Comparison of ENCODE assay signal across 9 cellular contexts in the genomic region with DNA sequence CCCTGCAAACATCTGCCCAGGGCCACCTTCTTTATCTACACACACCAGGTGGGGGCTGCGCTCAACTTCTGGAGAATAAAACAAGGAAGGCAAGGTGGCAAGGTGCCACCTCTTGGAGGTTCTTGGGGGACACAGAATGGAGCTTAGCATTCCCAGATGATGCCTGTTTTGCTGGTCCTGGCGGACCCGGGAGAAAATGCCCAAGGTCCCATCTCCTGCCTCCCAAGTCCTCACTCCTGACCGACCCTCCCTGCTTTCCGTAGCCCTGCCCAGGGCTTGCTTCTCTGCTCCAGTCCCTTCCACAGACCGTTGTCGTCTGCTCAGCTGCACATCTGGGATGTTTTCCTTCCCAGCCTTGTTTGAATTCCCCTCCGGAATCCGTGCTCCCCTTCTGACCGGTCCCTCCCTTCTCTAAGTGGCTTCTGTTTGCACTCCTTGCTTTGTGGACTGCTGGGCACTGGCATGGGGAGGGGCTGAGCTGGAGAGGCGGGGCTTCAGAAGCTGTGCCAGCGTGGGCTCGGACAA. TPM values are rescaled to one million over a fixed set of nuclear protein-coding genes. Genes with fewer than 3 reads are reported as not detected.
DNase-seq lines count a peak whose midpoint lies in the region; ATAC-seq, FAIRE-seq and TF ChIP-seq lines count a peak whose summit lies in the region.
"Had no signal": no experiment of that assay in that cellular context is flagged by ENCODE, and none has a peak within 500 bp of the region (broad histone marks: within the 10 kb centered on the region; RNA-seq: fewer than 3 reads in every experiment).

No MANE protein-coding gene starts in this region.

- TF ChIP-seq RAD21 in GM12878 (IDR thresholded peaks at IDR 0.05; ENCODE audit: insufficient read depth, low read depth, low read length): no peak
- no peak for TF ChIP-seq RAD21 in HepG2 (CRISPR knock-in tag; IDR thresholded peaks at IDR 0.05)

- H3K36me3 ChIP-seq in GM12878 (ENCODE audit: control insufficient read depth in 2 of 2, insufficient read depth in 2 of 2, low read length in 1 of 2) (no peaks in the 10 kb centered on the region; a peak in 3 of 4 replicates), HepG2 (replicated peaks in 1 of 2; ENCODE audit: control insufficient read depth in 1 of 2, insufficient read depth in 2 of 2, low read length in 2 of 2) (no peaks in the 10 kb centered on the region), urinary bladder (ENCODE audit: insufficient read depth) (no peaks in the 10 kb centered on the region)
- H3K36me3 ChIP-seq: adrenal gland had no signal

- H3K9me3 Mint-ChIP-seq in activated naive CD4-positive, alpha-beta T cell treated with anti-CD3 and anti-CD28 coated beads, Interleukin-2, amount 50 U/mL, for 24 hours: no peaks in the 10 kb centered on the region

- H2AFZ ChIP-seq in GM12878 (ENCODE audit: control insufficient read depth, low read depth, low read length) (no peak overlapping the region), HepG2 (ENCODE audit: low read length) (peak overlapping the region; percentile 72)

- no peaks in the 10 kb centered on the region for H3K27me3 Mint-ChIP-seq in activated naive CD4-positive, alpha-beta T cell treated with anti-CD3 and anti-CD28 coated beads, Interleukin-2, amount 50 U/mL, for 24 hours

- H3K4me1 ChIP-seq in GM12878 (ENCODE audit: control insufficient read depth, insufficient read depth, low read length) (peaks cover 9% of the 10 kb centered on the region), HepG2 (ENCODE audit: insufficient read depth, low read length) (peaks cover 41% of the 10 kb centered on the region), urinary bladder (ENCODE audit: insufficient read depth) (peaks cover 1% of the 10 kb centered on the region)

- no TSS peak for BruUV-seq in GM12878 (replicated peaks; lab: Mats Ljungman, UMichigan)
- BruUV-seq in HepG2 (replicated peaks; lab: Mats Ljungman, UMichigan): no TSS peak

- H3K27me3 ChIP-seq in GM12878 (replicated peaks in 1 of 2; ENCODE audit: control insufficient read depth in 2 of 2, insufficient read depth in 2 of 2, low read length in 1 of 2) (no peaks in the 10 kb centered on the region), HepG2 (ENCODE audit: control insufficient read depth in 1 of 2, insufficient read depth in 2 of 2, low read length in 2 of 2) (no peaks in the 10 kb centered on the region)
- H3K27me3 ChIP-seq: adrenal gland had no signal

- no peak for DNase-seq in activated naive CD4-positive, alpha-beta T cell (lab: John Stamatoyannopoulos, UW)
- DNase-seq in GM12878 (ENCODE audit: low read depth, low spot score) (no peak), HepG2 (ENCODE audit: low spot score) (peak; percentile 80), KG1 (lab: John Stamatoyannopoulos, UW) (no peak), G401 (ENCODE audit: low spot score) (no peak)
- no peak for DNase-seq in activated CD4-positive, alpha-beta T cell treated with anti-CD3 and anti-CD28 coated beads for 1 hour

- POLR2A ChIA-PET in GM12878 (lab: Charles Lee) (interaction anchor here (0.6 kb wide), 1 partner anchor 38 kb away, joined by 3 read pairs; no protein-coding TSS in a partner anchor), HepG2 (lab: Yijun Ruan, JAX) (interaction anchor here (1.1 to 4.0 kb wide), 8 partner anchors 12 to 128 kb away, joined by 3 to 23 read pairs (median 4); partner anchors contain the start of genes BAK1, ITPR3 and UQCC2)

- H3K9ac ChIP-seq in GM12878 (ENCODE audit: control insufficient read depth, insufficient read depth, low read length) (no peak overlapping the region), HepG2 (ENCODE audit: insufficient read depth, low read depth, low read length) (peak overlapping the region; percentile 43; the same call in 1 of the 2 replicates)

- peak overlapping the region; percentile 51 for H3K27ac Mint-ChIP-seq in activated naive CD4-positive, alpha-beta T cell treated with anti-CD3 and anti-CD28 coated beads, Interleukin-2, amount 50 U/mL, for 24 hours

- H3K4me1 Mint-ChIP-seq in activated naive CD4-positive, alpha-beta T cell treated with anti-CD3 and anti-CD28 coated beads, Interleukin-2, amount 50 U/mL, for 24 hours: peaks cover 68% of the 10 kb centered on the region

- H3K9me3 ChIP-seq in GM12878 (replicated peaks; ENCODE audit: control insufficient read depth, insufficient read depth, low read length) (no peaks in the 10 kb centered on the region), HepG2 (ENCODE audit: low read length) (no peaks in the 10 kb centered on the region)
- H3K9me3 ChIP-seq: adrenal gland had no signal

- RAD21 ChIA-PET in GM12878 (lab: Charles Lee; ENCODE audit: unreplicated experiment): interaction anchor here (0.9 to 1.2 kb wide), 3 partner anchors 12 to 208 kb away, joined by 3 to 6 read pairs (median 4); no protein-coding TSS in a partner anchor

- intact Hi-C loops in GM12878 (cut with micrococcal nuclease; ENCODE audit: unreplicated experiment): no loop called here
- intact Hi-C loops in HepG2 (cut with micrococcal nuclease; ENCODE audit: unreplicated experiment): loop anchor here (10.0 kb wide), 1 partner anchor 71 kb away; no protein-coding TSS in a partner anchor

- H3K4me3 ChIP-seq in GM12878: peak overlapping the region; percentile 70
- peak overlapping the region; percentile 57 to 84 (median 60) for H3K4me3 ChIP-seq in HepG2 (replicated peaks in 1 of 3; ENCODE audit: insufficient read depth in 1 of 3, low read depth in 2 of 3, low read length in 3 of 3)
- H3K4me3 ChIP-seq in urinary bladder (ENCODE audit: low read depth, low read length): peak overlapping the region; percentile 24

- TF ChIP-seq POLR2A in GM12878 (IDR thresholded peaks at IDR 0.05; ENCODE audit: low read depth, low read length): no peak
- no peak for TF ChIP-seq POLR2A in HepG2 (IDR thresholded peaks at IDR 0.05; ENCODE audit: insufficient read depth in 1 of 2, low read depth in 2 of 2, low read length in 2 of 2)

- no peak for TF ChIP-seq CTCF in GM12878 (IDR thresholded peaks at IDR 0.05 in 2 of 3, conservative IDR thresholded peaks at IDR 0.05 in 1 of 3; ENCODE audit: control insufficient read depth in 2 of 3, extremely low read depth in 1 of 3, insufficient read depth in 1 of 3, low read depth in 3 of 3, low read length in 3 of 3)
- no peak for TF ChIP-seq CTCF in HepG2 (CRISPR knock-in tag; IDR thresholded peaks at IDR 0.05)

- H3K27ac ChIP-seq in GM12878 (ENCODE audit: control insufficient read depth, insufficient read depth) (no peak overlapping the region), HepG2 (ENCODE audit: extremely low read length, insufficient read depth, low read length) (no peak overlapping the region), urinary bladder (ENCODE audit: low read depth) (no peak overlapping the region)

- peaks cover 5% of the 10 kb centered on the region for H3K36me3 Mint-ChIP-seq in activated naive CD4-positive, alpha-beta T cell treated with anti-CD3 and anti-CD28 coated beads, Interleukin-2, amount 50 U/mL, for 24 hours

- peaks cover 15% of the 10 kb centered on the region for H3K79me2 ChIP-seq in GM12878 (ENCODE audit: control insufficient read depth, insufficient read depth, low read length)
- H3K79me2 ChIP-seq in HepG2 (ENCODE audit: insufficient read depth, low read length): no peaks in the 10 kb centered on the region

- in situ Hi-C loops in GM12878 (cut with MboI) (no loop called here), HepG2 (cut with HindIII; ENCODE audit: extremely low pct_ligation_motif_present, low pct_unique_long_range_greater_than_20kb) (no loop called here), G401 (cut with HindIII; ENCODE audit: low sequenced_read_pairs) (no loop called here)

- no peak for ATAC-seq in GM12878
- peak; percentile 73 for ATAC-seq in HepG2

- SMC1A ChIA-PET in GM12878 (lab: Charles Lee; ENCODE audit: uncharacterized antibody, unreplicated experiment): interaction anchor here (0.8 to 1.6 kb wide), 3 partner anchors 9 to 44 kb away, joined by 3 to 4 read pairs (median 3); no protein-coding TSS in a partner anchor

- TF ChIP-seq EP300 in GM12878 (IDR thresholded peaks at IDR 0.05; ENCODE audit: borderline replicate concordance in 1 of 2, control insufficient read depth in 1 of 2, low read depth in 2 of 2, low read length in 2 of 2): no peak
- TF ChIP-seq EP300 in HepG2 (IDR thresholded peaks at IDR 0.05; ENCODE audit: low read depth in 2 of 2, low read length in 2 of 2): no peak
- no peak; the same call in 1 of the 2 replicates for TF ChIP-seq EP300 in HepG2 (CRISPR knock-in tag; IDR thresholded peaks at IDR 0.05; ENCODE audit: borderline replicate concordance)

- peak overlapping the region; percentile 84 for H3K4me3 Mint-ChIP-seq in activated naive CD4-positive, alpha-beta T cell treated with anti-CD3 and anti-CD28 coated beads, Interleukin-2, amount 50 U/mL, for 24 hours

- H4K20me1 ChIP-seq in GM12878 (ENCODE audit: control insufficient read depth, insufficient read depth) (peaks cover 16% of the 10 kb centered on the region), HepG2 (ENCODE audit: insufficient read depth, low read length) (peaks cover 12% of the 10 kb centered on the region; the same call in 1 of the 2 replicates)

- FAIRE-seq in GM12878 (lab: Jason Lieb, UNC) (no peak), HepG2 (lab: Jason Lieb, UNC) (peak; percentile 80)

- 88% methylated on average over 13 of the region's 13 CpGs for WGBS in GM12878 (ENCODE audit: insufficient coverage, insufficient replicate concordance, low lambda C conversion rate, missing lambda C conversion rate)
- WGBS in HepG2 (ENCODE audit: low lambda C conversion rate): 2% methylated on average over 10 of the region's 13 CpGs
- WGBS in urinary bladder: 18% methylated on average over 13 of the region's 13 CpGs

- peak overlapping the region; percentile 86 for H3K4me2 ChIP-seq in GM12878 (ENCODE audit: control insufficient read depth, insufficient read depth)
- peak overlapping the region; percentile 100 for H3K4me2 ChIP-seq in HepG2 (ENCODE audit: low read depth, low read length)

- CTCF ChIA-PET in GM12878 (lab: Yijun Ruan, JAX): interaction anchor here (1.0 to 1.7 kb wide), 4 partner anchors 27 to 49 kb away, joined by 3 to 7 read pairs (median 4); no protein-coding TSS in a partner anchor
- CTCF ChIA-PET in HepG2 (lab: Yijun Ruan, JAX; ENCODE audit: low intra/inter-chr PET ratio, low total read pairs): interaction anchor here (2.4 to 4.1 kb wide), 2 partner anchors 44 to 49 kb away, joined by 34 to 72 read pairs; no protein-coding TSS in a partner anchor

RNA-seq across cellular contexts. Expression of gene ITPR3, which starts 13.1 kb away (rescaled TPM):
- 77.4 and 90.2 TPM in 2 replicates for total RNA-seq in GM12878 (2013; cell fraction: nucleolus; rRNA removed)
- total RNA-seq in GM12878 (2014; rRNA removed) (12.7 and 15.4 TPM in 2 replicates), GM12878 (2014; rRNA removed; fragmentation: Illumina TruSeq; extraction: Trizol) (7.6 and 8.3 TPM in 2 replicates), GM12878 (2021) (30.3 and 34.0 TPM in 2 replicates), HepG2 (2016; rRNA removed; fragmentation: Illumina TruSeq; extraction: Trizol) (3.4 and 3.8 TPM in 2 replicates), urinary bladder (8.2 TPM)
- 7.4 TPM for polyA plus RNA-seq in GM12878 (2011; ENCODE audit: low read depth)
- polyA plus RNA-seq in GM12878 (2011; rRNA removed) (7.2 and 15.6 TPM in 2 replicates), GM12878 (2014; fragmentation: Illumina TruSeq; extraction: Trizol) (6.7 and 14.6 TPM in 2 replicates), GM12878 (2014; fragmentation: Nextera tagmentation; extraction: Ambion mirVana) (under 1 TPM; 0.32 to 0.44 TPM), GM12878 (2014; rRNA removed) (23.0 and 27.0 TPM in 2 replicates), GM12878 (2016; fragmentation: Nextera tagmentation; extraction: Ambion mirVana) (1 to 10 TPM; 8.9 to 9.1 TPM), HepG2 (2011; rRNA removed) (21.4 and 27.4 TPM in 2 replicates), urinary bladder (11.0 TPM)
- 16.7 and 18.8 TPM in 2 replicates for polyA plus RNA-seq in GM12878 (2011; cell fraction: cytosol; rRNA removed)
- polyA plus RNA-seq in GM12878 (2011; cell fraction: nucleus; rRNA removed): 202 and 205 TPM in 2 replicates
- 13.1 and 19.2 TPM in 2 replicates for polyA plus RNA-seq in GM12878 (2012)
- 27.9 and 34.0 TPM in 2 replicates for polyA minus RNA-seq in GM12878 (2011; rRNA and poly(A)+ RNA removed)
- 12.8 and 14.2 TPM in 2 replicates for polyA minus RNA-seq in GM12878 (2011; cell fraction: cytosol; rRNA and poly(A)+ RNA removed)
- 43.2 and 61.9 TPM in 2 replicates for polyA minus RNA-seq in GM12878 (2011; cell fraction: nucleus; rRNA and poly(A)+ RNA removed)
- 0.30 and 0.44 TPM in 2 replicates for total RNA-seq in HepG2 (2016; cell fraction: cytosol; rRNA removed; fragmentation: Illumina TruSeq; extraction: Trizol; ENCODE audit: low read depth)
- total RNA-seq in HepG2 (2016; cell fraction: insoluble cytoplasmic fraction; rRNA removed; fragmentation: Illumina TruSeq; extraction: Trizol): 2.6 and 4.1 TPM in 2 replicates
- 1.5 and 1.7 TPM in 2 replicates for total RNA-seq in HepG2 (2016; cell fraction: membrane; rRNA removed; fragmentation: Illumina TruSeq; extraction: Trizol)
- total RNA-seq in HepG2 (2016; cell fraction: nucleus; rRNA removed; fragmentation: Illumina TruSeq; extraction: Trizol): 5.0 and 5.8 TPM in 2 replicates
- polyA plus RNA-seq in HepG2 (2011; cell fraction: cytosol; rRNA removed): 11.6 and 15.9 TPM in 2 replicates
- 175 and 242 TPM in 2 replicates for polyA plus RNA-seq in HepG2 (2011; cell fraction: nucleus; rRNA removed)
- polyA plus RNA-seq in HepG2 (2012): 10.0 and 18.8 TPM in 2 replicates
- 0.20 and 0.24 TPM in 2 replicates for polyA plus RNA-seq in HepG2 (2016; cell fraction: cytosol; fragmentation: Illumina TruSeq; extraction: Trizol; ENCODE audit: low read depth)
- 1.6 and 2.3 TPM in 2 replicates for polyA plus RNA-seq in HepG2 (2016; cell fraction: insoluble cytoplasmic fraction; fragmentation: Illumina TruSeq; extraction: Trizol; ENCODE audit: low read depth)
- 0.54 and 0.78 TPM in 2 replicates for polyA plus RNA-seq in HepG2 (2016; cell fraction: membrane; fragmentation: Illumina TruSeq; extraction: Trizol; ENCODE audit: low read depth)
- 11.8 and 13.7 TPM in 2 replicates for polyA plus RNA-seq in HepG2 (2016; cell fraction: nucleus; fragmentation: Illumina TruSeq; extraction: Trizol; ENCODE audit: insufficient read depth, low read depth)
- polyA minus RNA-seq in HepG2 (2011; rRNA and poly(A)+ RNA removed; ENCODE audit: low replicate concordance): 47.0 and 79.8 TPM in 2 replicates
- polyA minus RNA-seq in HepG2 (2011; cell fraction: cytosol; rRNA and poly(A)+ RNA removed): 20.4 and 20.8 TPM in 2 replicates
- polyA minus RNA-seq in HepG2 (2011; cell fraction: nucleus; rRNA and poly(A)+ RNA removed): 36.2 and 39.1 TPM in 2 replicates
- total RNA-seq in G401 (2014; rRNA removed; shearing (Covaris generic)): 66.0 and 67.9 TPM in 2 replicates

RNA-seq across cellular contexts. Expression of gene BAK1, which starts 54.2 kb away (rescaled TPM):
- 12.7 and 16.3 TPM in 2 replicates for total RNA-seq in GM12878 (2013; cell fraction: nucleolus; rRNA removed)
- total RNA-seq in GM12878 (2014; rRNA removed) (9.3 and 9.4 TPM in 2 replicates), GM12878 (2014; rRNA removed; fragmentation: Illumina TruSeq; extraction: Trizol) (23.9 and 26.6 TPM in 2 replicates), GM12878 (2021) (36.7 and 37.6 TPM in 2 replicates), HepG2 (2016; rRNA removed; fragmentation: Illumina TruSeq; extraction: Trizol) (23.8 and 25.9 TPM in 2 replicates), urinary bladder (8.8 TPM)
- 13.2 TPM for polyA plus RNA-seq in GM12878 (2011; ENCODE audit: low read depth)
- polyA plus RNA-seq in GM12878 (2011; rRNA removed) (18.1 and 31.0 TPM in 2 replicates), GM12878 (2014; fragmentation: Illumina TruSeq; extraction: Trizol) (14.4 and 28.2 TPM in 2 replicates), GM12878 (2014; fragmentation: Nextera tagmentation; extraction: Ambion mirVana) (10 to 100 TPM in 1 of 2 experiments, 1 to 10 TPM in 1; 6.3 to 13.0 TPM), GM12878 (2014; rRNA removed) (38.1 and 44.5 TPM in 2 replicates), GM12878 (2016; fragmentation: Nextera tagmentation; extraction: Ambion mirVana) (10 to 100 TPM; 65.7 to 65.8 TPM), HepG2 (2011; rRNA removed) (15.0 and 22.2 TPM in 2 replicates), urinary bladder (18.7 TPM)
- polyA plus RNA-seq in GM12878 (2011; cell fraction: cytosol; rRNA removed): 45.3 and 55.6 TPM in 2 replicates
- 32.2 and 33.3 TPM in 2 replicates for polyA plus RNA-seq in GM12878 (2011; cell fraction: nucleus; rRNA removed)
- polyA plus RNA-seq in GM12878 (2012): 25.8 and 26.9 TPM in 2 replicates
- polyA minus RNA-seq in GM12878 (2011; rRNA and poly(A)+ RNA removed): 26.0 and 47.5 TPM in 2 replicates
- polyA minus RNA-seq in GM12878 (2011; cell fraction: cytosol; rRNA and poly(A)+ RNA removed): 18.6 and 19.3 TPM in 2 replicates
- polyA minus RNA-seq in GM12878 (2011; cell fraction: nucleus; rRNA and poly(A)+ RNA removed): 8.0 and 12.3 TPM in 2 replicates
- total RNA-seq in HepG2 (2016; cell fraction: cytosol; rRNA removed; fragmentation: Illumina TruSeq; extraction: Trizol; ENCODE audit: low read depth): 16.2 and 22.7 TPM in 2 replicates
- 24.2 and 26.8 TPM in 2 replicates for total RNA-seq in HepG2 (2016; cell fraction: insoluble cytoplasmic fraction; rRNA removed; fragmentation: Illumina TruSeq; extraction: Trizol)
- total RNA-seq in HepG2 (2016; cell fraction: membrane; rRNA removed; fragmentation: Illumina TruSeq; extraction: Trizol): 40.6 and 46.1 TPM in 2 replicates
- total RNA-seq in HepG2 (2016; cell fraction: nucleus; rRNA removed; fragmentation: Illumina TruSeq; extraction: Trizol): 11.2 and 14.0 TPM in 2 replicates
- 19.9 and 23.5 TPM in 2 replicates for polyA plus RNA-seq in HepG2 (2011; cell fraction: cytosol; rRNA removed)
- polyA plus RNA-seq in HepG2 (2011; cell fraction: nucleus; rRNA removed): 13.5 and 15.1 TPM in 2 replicates
- polyA plus RNA-seq in HepG2 (2012): 10.2 and 16.3 TPM in 2 replicates
- polyA plus RNA-seq in HepG2 (2016; cell fraction: cytosol; fragmentation: Illumina TruSeq; extraction: Trizol; ENCODE audit: low read depth): 21.1 and 27.3 TPM in 2 replicates
- 25.7 and 28.6 TPM in 2 replicates for polyA plus RNA-seq in HepG2 (2016; cell fraction: insoluble cytoplasmic fraction; fragmentation: Illumina TruSeq; extraction: Trizol; ENCODE audit: low read depth)
- polyA plus RNA-seq in HepG2 (2016; cell fraction: membrane; fragmentation: Illumina TruSeq; extraction: Trizol; ENCODE audit: low read depth): 36.0 and 39.7 TPM in 2 replicates
- polyA plus RNA-seq in HepG2 (2016; cell fraction: nucleus; fragmentation: Illumina TruSeq; extraction: Trizol; ENCODE audit: insufficient read depth, low read depth): 24.6 and 25.1 TPM in 2 replicates
- polyA minus RNA-seq in HepG2 (2011; rRNA and poly(A)+ RNA removed; ENCODE audit: low replicate concordance): 38.8 and 50.3 TPM in 2 replicates
- polyA minus RNA-seq in HepG2 (2011; cell fraction: cytosol; rRNA and poly(A)+ RNA removed): 14.0 and 16.7 TPM in 2 replicates
- polyA minus RNA-seq in HepG2 (2011; cell fraction: nucleus; rRNA and poly(A)+ RNA removed): 7.6 and 8.2 TPM in 2 replicates
- 200 and 209 TPM in 2 replicates for total RNA-seq in G401 (2014; rRNA removed; shearing (Covaris generic))
